1 cellular context compared by ENCODE assay signal in the genomic region with DNA sequence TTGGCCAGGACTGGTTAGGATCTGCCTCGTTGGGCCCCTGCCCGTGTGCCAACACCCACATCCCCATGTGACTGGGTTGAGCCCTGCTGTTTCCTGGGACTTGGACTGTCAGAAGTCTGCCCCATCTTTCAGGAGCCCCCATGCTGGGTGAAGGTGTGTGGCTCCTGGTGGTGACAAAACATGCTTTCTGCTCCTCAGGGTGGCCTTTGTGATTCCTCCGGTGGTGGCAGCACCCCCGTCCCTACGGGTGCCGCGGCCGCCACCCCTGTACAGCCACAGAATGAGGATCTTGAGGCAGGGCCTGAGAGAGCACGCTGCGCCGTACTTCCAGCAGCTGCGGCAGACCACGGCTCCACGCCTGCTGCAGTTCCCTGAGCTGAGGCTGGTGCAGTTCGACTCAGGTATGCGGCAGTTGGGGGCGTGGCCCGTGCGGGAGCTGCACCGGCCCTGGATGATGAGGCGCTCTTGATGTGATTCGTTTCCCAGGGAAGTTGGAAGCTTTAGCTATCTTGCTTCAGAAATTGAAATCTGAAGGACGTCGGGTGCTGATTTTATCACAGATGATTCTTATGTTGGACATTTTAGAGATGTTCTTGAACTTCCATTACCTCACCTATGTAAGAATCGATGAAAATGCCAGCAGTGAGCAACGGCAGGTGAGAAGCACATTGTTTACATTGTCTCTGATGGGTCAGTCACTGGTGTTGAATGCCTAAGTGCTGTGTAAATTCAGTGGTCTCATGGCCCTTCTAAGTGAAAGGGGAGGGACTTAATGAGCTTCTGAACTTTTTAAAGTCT.
TF ChIP-seq lines count a peak whose summit lies in the region.

No MANE protein-coding gene starts in this region.

TF ChIP-seq in endothelial cell of umbilical vein, 7 proteins besides CTCF, POLR2A, EP300 and RAD21:
- TF ChIP-seq MYC (IDR thresholded peaks at IDR 0.05; ENCODE audit: low read depth, low read length) (no peak), EZH2 (IDR thresholded peaks at IDR 0.05; ENCODE audit: borderline replicate concordance, low read depth, low read length, severe bottlenecking) (no peak), GATA2 (IDR thresholded peaks at IDR 0.05; ENCODE audit: insufficient read depth, insufficient read length, low read depth, low read length) (no peak), JUN (IDR thresholded peaks at IDR 0.05; ENCODE audit: borderline replicate concordance, insufficient read depth, insufficient read length, low read depth) (no peak), POLR2AphosphoS5 (IDR thresholded peaks at IDR 0.05; ENCODE audit: insufficient read depth, low read depth, low read length) (no peak), FOS (IDR thresholded peaks at IDR 0.05; ENCODE audit: borderline replicate concordance, insufficient read depth, low read length) (no peak)
- TF ChIP-seq, protein P1, sequence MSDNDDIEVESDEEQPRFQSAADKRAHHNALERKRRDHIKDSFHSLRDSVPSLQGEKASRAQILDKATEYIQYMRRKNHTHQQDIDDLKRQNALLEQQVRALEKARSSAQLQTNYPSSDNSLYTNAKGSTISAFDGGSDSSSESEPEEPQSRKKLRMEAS (IDR thresholded peaks at IDR 0.05; ENCODE audit: insufficient read depth, insufficient read length): no peak
